In the genomic region with DNA sequence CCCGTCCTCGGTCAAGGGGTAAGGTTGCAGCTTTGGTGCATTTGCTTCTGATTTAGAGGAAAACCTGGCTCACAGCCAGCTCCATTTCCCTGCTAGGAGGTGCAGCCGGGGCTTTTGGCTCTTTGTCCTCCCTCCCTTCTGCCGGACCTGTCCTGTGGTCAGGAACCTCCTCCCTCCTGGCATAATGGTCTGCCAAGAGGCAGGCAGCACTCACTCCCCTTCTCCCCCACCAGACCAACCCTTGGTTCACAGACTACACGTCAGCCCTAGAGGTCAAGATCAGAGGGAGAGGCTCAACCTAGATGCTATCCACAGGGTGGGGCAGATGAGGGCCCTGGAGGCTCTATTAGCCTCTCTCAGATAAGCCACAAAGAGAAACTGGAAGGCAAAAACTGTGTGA, we compare ENCODE assay signal across 15 cellular contexts.
A peak's percentile ranks its signal among the peaks of the same experiment; 100 is the strongest.
DNase-seq lines count a peak whose midpoint lies in the region; ATAC-seq, FAIRE-seq and TF ChIP-seq lines count a peak whose summit lies in the region.
"Had no signal": no experiment of that assay in that cellular context is flagged by ENCODE, and none has a peak within 500 bp of the region (broad histone marks: within the 10 kb centered on the region; RNA-seq: fewer than 3 reads in every experiment).

No MANE protein-coding gene starts in this region.

- H3K79me2 ChIP-seq in K562 (ENCODE audit: control insufficient read depth, insufficient read depth, low read length) (no peaks in the 10 kb centered on the region), OCI-LY7 (ENCODE audit: insufficient read depth, low read depth, low read length) (no peaks in the 10 kb centered on the region)

- H3K9me3 ChIP-seq in BE2C (no peaks in the 10 kb centered on the region), K562 (replicated peaks; ENCODE audit: control insufficient read depth, insufficient read depth, low read depth, low read length) (no peaks in the 10 kb centered on the region), mucosa of descending colon (no peaks in the 10 kb centered on the region), OCI-LY7 (ENCODE audit: low read length) (no peaks in the 10 kb centered on the region)

- H3K27me3 ChIP-seq in BE2C (no peaks in the 10 kb centered on the region), K562 (ENCODE audit: control insufficient read depth in 2 of 2, insufficient read depth in 2 of 2, low read length in 2 of 2) (no peaks in the 10 kb centered on the region)

- H4K20me1 ChIP-seq in K562 (replicated peaks; ENCODE audit: control insufficient read depth, insufficient read depth, low read length): no peaks in the 10 kb centered on the region
- H4K20me1 ChIP-seq in OCI-LY7 (ENCODE audit: insufficient read depth, low read length): no peaks in the 10 kb centered on the region

- WGBS in K562 (ENCODE audit: insufficient coverage, low coverage, missing lambda C conversion rate): 21% methylated on average over 5 of the region's 5 CpGs

- TF ChIP-seq EP300 in K562 (IDR thresholded peaks at IDR 0.05; ENCODE audit: low read length): no peak

- peaks cover 3% of the 10 kb centered on the region for H3K27me3 Mint-ChIP-seq in HFFc6 (ENCODE audit: insufficient read depth)
- H3K27me3 Mint-ChIP-seq in T-helper 2 cell treated with Interferon-gamma antibody and Interleukin-4, amounts not matched to agents 5 μg/mL and 100 μg/mL, for 36 hours (ENCODE audit: low read depth): peaks cover 4% of the 10 kb centered on the region
- no peaks in the 10 kb centered on the region for H3K27me3 Mint-ChIP-seq in Calu3 (ENCODE audit: unreplicated experiment)
- H3K27me3 Mint-ChIP-seq: CD4-positive, CD25-positive, alpha-beta regulatory T cell had no signal

- peak overlapping the region in 1 of 2 experiments; percentile 29; a peak in 1 of 4 replicates for H3K9ac ChIP-seq in K562 (ENCODE audit: insufficient read depth in 1 of 2, low read depth in 2 of 2, low read length in 2 of 2)

- no peak for FAIRE-seq in K562 (lab: Jason Lieb, UNC)
- FAIRE-seq: keratinocyte had no signal

- peak overlapping the region; percentile 37; the same call in 1 of the 2 replicates for H3K4me3 Mint-ChIP-seq in HFFc6
- H3K4me3 Mint-ChIP-seq in T-helper 2 cell treated with Interferon-gamma antibody and Interleukin-4, amounts not matched to agents 5 μg/mL and 100 μg/mL, for 36 hours: no peak overlapping the region
- no peak overlapping the region for H3K4me3 Mint-ChIP-seq in Calu3 (ENCODE audit: low read depth, unreplicated experiment)
- H3K4me3 Mint-ChIP-seq: CD4-positive, CD25-positive, alpha-beta regulatory T cell had no signal

- no peak for TF ChIP-seq POLR2A in K562 (conservative IDR thresholded peaks at IDR 0.05)

- POLR2A ChIA-PET in K562 (lab: Yijun Ruan, JAX): interaction anchor here (0.9 kb wide), 1 partner anchor 56 kb away, joined by 6 read pairs; no protein-coding TSS in a partner anchor
- POLR2A ChIA-PET in OCI-LY7 (lab: Charles Lee): interaction anchor here (0.7 kb wide), 1 partner anchor 48 kb away, joined by 4 read pairs; no protein-coding TSS in a partner anchor

- H3K27ac Mint-ChIP-seq in HFFc6: peak overlapping the region; percentile 80
- no peak overlapping the region for H3K27ac Mint-ChIP-seq in T-helper 2 cell treated with Interferon-gamma antibody and Interleukin-4, amounts not matched to agents 5 μg/mL and 100 μg/mL, for 36 hours
- H3K27ac Mint-ChIP-seq in Calu3 (ENCODE audit: unreplicated experiment): no peak overlapping the region

- no peaks in the 10 kb centered on the region for H3K9me3 Mint-ChIP-seq in HFFc6
- no peaks in the 10 kb centered on the region for H3K9me3 Mint-ChIP-seq in T-helper 2 cell treated with Interferon-gamma antibody and Interleukin-4, amounts not matched to agents 5 μg/mL and 100 μg/mL, for 36 hours
- H3K9me3 Mint-ChIP-seq in Calu3 (ENCODE audit: low read depth, unreplicated experiment): no peaks in the 10 kb centered on the region
- H3K9me3 Mint-ChIP-seq: CD4-positive, CD25-positive, alpha-beta regulatory T cell had no signal

- no TSS peak for BruUV-seq in K562 (replicated peaks; lab: Mats Ljungman, UMichigan)
- no TSS peak for BruUV-seq in Calu3 (replicated peaks; lab: Mats Ljungman, UMichigan)
- no TSS peak for BruUV-seq in OCI-LY7 (replicated peaks; lab: Mats Ljungman, UMichigan)

- DNase-seq in BE2C: peak; percentile 27
- no peak for DNase-seq in HFFc6
- peak; percentile 38 to 48 (median 44) for DNase-seq in K562 (ENCODE audit: extremely low read depth in 1 of 4, low spot score in 3 of 4)
- peak in 2 of 3 donors; percentile 45 to 53 for DNase-seq in mucosa of descending colon
- DNase-seq in T-helper 2 cell treated with Interferon-gamma antibody and Interleukin-4, amounts not matched to agents 5 μg/mL and 100 μg/mL, for 36 hours (ENCODE audit: low spot score): no peak
- no peak for DNase-seq in Calu3
- DNase-seq in OCI-LY7 (ENCODE audit: low spot score): no peak
- DNase-seq: activated CD4-positive, alpha-beta T cell treated with anti-CD3 and anti-CD28 coated beads for 1 hour; activated gamma-delta T cell; CD4-positive, CD25-positive, alpha-beta regulatory T cell; central memory CD4-positive, alpha-beta T cell; NCI-H1694; stimulated activated CD4-positive, alpha-beta T cell treated with anti-CD3 and anti-CD28 coated beads, Interleukin-4, amount 100 ng/mL, for 1 hour had no signal

- H3K27ac ChIP-seq in K562 (ENCODE audit: extremely low read depth, low read depth, low read length) (no peak overlapping the region), OCI-LY7 (ENCODE audit: low read depth, low read length, poor library complexity, severe bottlenecking) (no peak overlapping the region)

- ATAC-seq in K562: peak; percentile 30
- ATAC-seq in mucosa of descending colon: peak; percentile 41
- no peak for ATAC-seq in activated CD4-positive, CD25-positive, alpha-beta regulatory T cell treated with anti-CD3 and anti-CD28 coated beads, Interleukin-2, amount 50 U/mL, for 24 hours

- TF ChIP-seq CTCF in BE2C (IDR thresholded peaks at IDR 0.05; ENCODE audit: low read depth, low read length) (no peak), HFFc6 (IDR thresholded peaks at IDR 0.05) (no peak), K562 (IDR thresholded peaks at IDR 0.05 in 2 of 3, conservative IDR thresholded peaks at IDR 0.05 in 1 of 3; ENCODE audit: insufficient read depth in 2 of 3, low read depth in 1 of 3, low read length in 3 of 3) (no peak), mucosa of descending colon (IDR thresholded peaks at IDR 0.05) (no peak), Calu3 (IDR thresholded peaks at IDR 0.05; ENCODE audit: unreplicated experiment) (no peak), OCI-LY7 (conservative IDR thresholded peaks at IDR 0.05; ENCODE audit: low read length) (no peak)

- 0 out of 4 replicates have a peak, but pooled peaks of 1 of the 2 experiments have one; percentile 17 for TF ChIP-seq RAD21 in K562 (CRISPR knock-in tag; conservative IDR thresholded peaks at IDR 0.05 in 1 of 2, IDR thresholded peaks at IDR 0.05 in 1 of 2)

- intact Hi-C loops in K562 (cut with micrococcal nuclease) (no loop called here), mucosa of descending colon (cut with DNase I, micrococcal nuclease) (no loop called here), Calu3 (cut with micrococcal nuclease; ENCODE audit: unreplicated experiment) (loop anchor here (2.0 kb wide), 1 partner anchor 59 kb away; no protein-coding TSS in a partner anchor), OCI-LY7 (cut with micrococcal nuclease; ENCODE audit: unreplicated experiment) (no loop called here)

- CTCF ChIA-PET in K562 (lab: Yijun Ruan, JAX; ENCODE audit: low intra/inter-chr PET ratio): no interaction called here
- CTCF ChIA-PET in Calu3 (lab: Charles Lee): interaction anchor here (1.6 kb wide), 1 partner anchor 60 kb away, joined by 3 read pairs; no protein-coding TSS in a partner anchor
- CTCF ChIA-PET in OCI-LY7 (lab: Charles Lee; ENCODE audit: unreplicated experiment): no interaction called here

- H3K9me2 ChIP-seq in OCI-LY7 (ENCODE audit: insufficient read depth, low read length): no peaks in the 10 kb centered on the region

- H3K4me2 ChIP-seq in K562 (ENCODE audit: insufficient read depth, low read length) (peak overlapping the region; percentile 10; the same call in 1 of the 2 replicates), OCI-LY7 (ENCODE audit: low read length) (no peak overlapping the region)

- peaks cover 10% of the 10 kb centered on the region for H3K4me1 ChIP-seq in BE2C
- peaks cover 31 to 34% of the 10 kb centered on the region in 2 experiments for H3K4me1 ChIP-seq in K562 (replicated peaks in 1 of 2; ENCODE audit: control insufficient read depth in 2 of 2, insufficient read depth in 2 of 2, low read length in 2 of 2)
- peaks cover 48% of the 10 kb centered on the region for H3K4me1 ChIP-seq in mucosa of descending colon (ENCODE audit: low read depth)
- H3K4me1 ChIP-seq in OCI-LY7 (ENCODE audit: insufficient read depth, low read length, poor library complexity, severe bottlenecking): no peaks in the 10 kb centered on the region

- H3K9me1 ChIP-seq in K562 (ENCODE audit: control insufficient read depth, insufficient read depth, low read length): no peaks in the 10 kb centered on the region

- H3K36me3 Mint-ChIP-seq in HFFc6 (ENCODE audit: low read depth): no peaks in the 10 kb centered on the region
- H3K36me3 Mint-ChIP-seq in T-helper 2 cell treated with Interferon-gamma antibody and Interleukin-4, amounts not matched to agents 5 μg/mL and 100 μg/mL, for 36 hours (ENCODE audit: low read depth): no peaks in the 10 kb centered on the region
- peaks cover 5% of the 10 kb centered on the region for H3K36me3 Mint-ChIP-seq in Calu3 (ENCODE audit: insufficient read depth, unreplicated experiment)
- H3K36me3 Mint-ChIP-seq: CD4-positive, CD25-positive, alpha-beta regulatory T cell had no signal

- H3K4me1 Mint-ChIP-seq in HFFc6 (ENCODE audit: low read depth) (peaks cover 96% of the 10 kb centered on the region), Calu3 (ENCODE audit: low read depth, unreplicated experiment) (peaks cover 47% of the 10 kb centered on the region)
- no peaks in the 10 kb centered on the region for H3K4me1 Mint-ChIP-seq in T-helper 2 cell treated with Interferon-gamma antibody and Interleukin-4, amounts not matched to agents 5 μg/mL and 100 μg/mL, for 36 hours (ENCODE audit: low read depth)
- H3K4me1 Mint-ChIP-seq: CD4-positive, CD25-positive, alpha-beta regulatory T cell had no signal

- in situ Hi-C loops in K562 (cut with MboI): no loop called here

- H3K36me3 ChIP-seq in BE2C (peaks cover 7% of the 10 kb centered on the region), K562 (ENCODE audit: control insufficient read depth, insufficient read depth, low read length) (no peaks in the 10 kb centered on the region), mucosa of descending colon (ENCODE audit: low read depth) (no peaks in the 10 kb centered on the region), OCI-LY7 (ENCODE audit: insufficient read depth, low read length) (no peaks in the 10 kb centered on the region)

- H3K4me3 ChIP-seq in BE2C (ENCODE audit: low read depth, low read length) (no peak overlapping the region), K562 (no peak overlapping the region), mucosa of descending colon (no peak overlapping the region), OCI-LY7 (ENCODE audit: low read depth, low read length, poor library complexity, severe bottlenecking) (no peak overlapping the region)

- no peak overlapping the region for H2AFZ ChIP-seq in K562 (ENCODE audit: low read depth, low read length)
- H2AFZ ChIP-seq in OCI-LY7 (ENCODE audit: low read length): no peak overlapping the region

TF ChIP-seq in K562, 482 proteins besides CTCF, POLR2A, EP300 and RAD21 (continues in another document):
- TF ChIP-seq ESRRA (IDR thresholded peaks at IDR 0.05; ENCODE audit: borderline replicate concordance, low read depth): 0 out of 2 replicates have a peak, but pooled peaks have one; percentile 48

Comparison
In these comparisons a context has a peak if more than half of its experiments do, and no peak if none do; other contexts are left out.
1. DNase-seq: peak in BE2C (single experiment), K562 (4 of 4) and mucosa of descending colon (2 of 3); none in HFFc6 (single experiment), T-helper 2 cell treated with Interferon-gamma antibody and Interleukin-4, amounts not matched to agents 5 μg/mL and 100 μg/mL, for 36 hours (single experiment), Calu3 (single experiment) and OCI-LY7 (single experiment).
2. ATAC-seq: peak in K562 (single experiment) and mucosa of descending colon (single experiment); none in activated CD4-positive, CD25-positive, alpha-beta regulatory T cell treated with anti-CD3 and anti-CD28 coated beads, Interleukin-2, amount 50 U/mL, for 24 hours (0 of 2).